ENCODE assay signal across 8 cellular contexts in the genomic region with DNA sequence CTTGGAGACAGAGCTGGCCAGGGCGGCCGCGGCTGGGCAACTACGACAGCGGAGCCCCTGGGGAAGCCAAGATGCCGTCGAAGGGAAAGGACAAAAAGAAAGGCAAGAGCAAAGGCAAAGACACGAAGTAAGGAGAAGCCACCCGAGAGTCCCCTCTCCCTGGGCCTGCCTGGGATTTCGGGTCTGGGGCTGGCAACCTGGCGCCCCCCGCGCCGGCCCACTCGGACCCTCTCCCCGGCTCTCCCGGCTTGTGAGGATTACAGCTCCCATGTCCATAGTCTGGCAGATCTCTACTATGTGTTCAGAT. TPM values are rescaled to one million over a fixed set of nuclear protein-coding genes. Genes with fewer than 3 reads are reported as not detected.
DNase-seq lines count a peak whose midpoint lies in the region; ATAC-seq, FAIRE-seq and TF ChIP-seq lines count a peak whose summit lies in the region.

No MANE protein-coding gene starts in this region.

- H3K9me3 ChIP-seq in keratinocyte (ENCODE audit: control insufficient read depth, low read depth, low read length) (no peaks in the 10 kb centered on the region), thymus (ENCODE audit: control insufficient read depth) (no peaks in the 10 kb centered on the region)

- H3K27ac Mint-ChIP-seq in activated CD4-positive, alpha-beta T cell treated with anti-CD3 and anti-CD28 coated beads, Interleukin-2, amount 10 ng/mL, durations not matched to agents 24 days and 14 days = peak overlapping the region; percentile 73
- peak overlapping the region; percentile 95 for H3K27ac Mint-ChIP-seq in activated T-helper 17 cell treated with anti-CD3 and anti-CD28 coated beads, Interleukin-2, amount 50 U/mL, for 72 hours

- H4K20me1 ChIP-seq in keratinocyte (ENCODE audit: control insufficient read depth, extremely low read depth, insufficient read depth, low read length) = no peaks in the 10 kb centered on the region

- no peak for FAIRE-seq in keratinocyte (lab: Jason Lieb, UNC)

- H3K9me3 Mint-ChIP-seq in activated CD4-positive, alpha-beta T cell treated with anti-CD3 and anti-CD28 coated beads, Interleukin-2, amount 10 ng/mL, durations not matched to agents 24 days and 14 days = no peaks in the 10 kb centered on the region
- no peaks in the 10 kb centered on the region for H3K9me3 Mint-ChIP-seq in activated T-helper 17 cell treated with anti-CD3 and anti-CD28 coated beads, Interleukin-2, amount 50 U/mL, for 72 hours

- no peaks in the 10 kb centered on the region for H3K9me1 ChIP-seq in keratinocyte (ENCODE audit: control insufficient read depth, extremely low read depth, insufficient read depth, low read length)

- H3K36me3 Mint-ChIP-seq in activated CD4-positive, alpha-beta T cell treated with anti-CD3 and anti-CD28 coated beads, Interleukin-2, amount 10 ng/mL, durations not matched to agents 24 days and 14 days (ENCODE audit: low read depth) = no peaks in the 10 kb centered on the region
- no peaks in the 10 kb centered on the region for H3K36me3 Mint-ChIP-seq in activated T-helper 17 cell treated with anti-CD3 and anti-CD28 coated beads, Interleukin-2, amount 50 U/mL, for 72 hours (ENCODE audit: low read depth)

- in situ Hi-C loops in G401 (cut with HindIII; ENCODE audit: low sequenced_read_pairs) = no loop called here

- H3K27me3 ChIP-seq in keratinocyte (ENCODE audit: control insufficient read depth, extremely low read depth, insufficient read depth, low read length) (no peaks in the 10 kb centered on the region), thymus (ENCODE audit: control insufficient read depth, insufficient read depth) (no peaks in the 10 kb centered on the region)

- intact Hi-C loops in activated CD4-positive, alpha-beta T cell treated with anti-CD3 and anti-CD28 coated beads, Interleukin-2, amount 10 ng/mL, durations not matched to agents 24 days and 14 days (cut with micrococcal nuclease) = loop anchor here (1.0 to 5.0 kb wide), 6 partner anchors 65 to 529 kb away; a partner anchor contains a TSS

- H3K4me2 ChIP-seq in keratinocyte (ENCODE audit: control insufficient read depth, extremely low read depth, insufficient read depth, low read depth, low read length) = peak overlapping the region; percentile 79

- peak overlapping the region; percentile 95 for H3K9ac ChIP-seq in keratinocyte (ENCODE audit: control insufficient read depth, extremely low read depth, insufficient read depth, low read length)

- ATAC-seq in activated T-helper 17 cell treated with anti-CD3 and anti-CD28 coated beads, Interleukin-2, amount 50 U/mL, for 72 hours (replicated peaks) = no peak

- no peaks in the 10 kb centered on the region for H3K27me3 Mint-ChIP-seq in activated CD4-positive, alpha-beta T cell treated with anti-CD3 and anti-CD28 coated beads, Interleukin-2, amount 10 ng/mL, durations not matched to agents 24 days and 14 days
- no peaks in the 10 kb centered on the region for H3K27me3 Mint-ChIP-seq in activated T-helper 17 cell treated with anti-CD3 and anti-CD28 coated beads, Interleukin-2, amount 50 U/mL, for 72 hours

- peak overlapping the region; percentile 63 for H3K27ac ChIP-seq in keratinocyte (ENCODE audit: control insufficient read depth, insufficient read depth, low read length)
- H3K27ac ChIP-seq in thymus (ENCODE audit: low read depth) = peak overlapping the region; percentile 95

- H3K79me2 ChIP-seq in keratinocyte (ENCODE audit: control insufficient read depth, insufficient read depth, low read length) = no peaks in the 10 kb centered on the region

- H3K4me3 Mint-ChIP-seq in activated CD4-positive, alpha-beta T cell treated with anti-CD3 and anti-CD28 coated beads, Interleukin-2, amount 10 ng/mL, durations not matched to agents 24 days and 14 days = peak overlapping the region; percentile 92
- peak overlapping the region; percentile 96 for H3K4me3 Mint-ChIP-seq in activated T-helper 17 cell treated with anti-CD3 and anti-CD28 coated beads, Interleukin-2, amount 50 U/mL, for 72 hours

- peak overlapping the region; percentile 78 for H2AFZ ChIP-seq in keratinocyte (ENCODE audit: control insufficient read depth, low read length)

- under 1% methylated on average over 17 of the region's 17 CpGs for WGBS in thymus

- dilution Hi-C loops in keratinocyte (cut with MboI; ENCODE audit: extremely low pct_ligation_motif_present, low sequenced_read_pairs) = no loop called here

- H3K36me3 ChIP-seq in keratinocyte (ENCODE audit: control insufficient read depth in 2 of 2, extremely low read depth in 1 of 2, insufficient read depth in 2 of 2, low read length in 2 of 2) = no peaks in the 10 kb centered on the region
- H3K36me3 ChIP-seq in thymus (ENCODE audit: control insufficient read depth, insufficient read depth) = no peaks in the 10 kb centered on the region

- H3K4me1 ChIP-seq in keratinocyte (ENCODE audit: control insufficient read depth, extremely low read depth, insufficient read depth, low read length) = peaks cover 9% of the 10 kb centered on the region
- H3K4me1 ChIP-seq in thymus (ENCODE audit: control insufficient read depth, insufficient read depth, low read length) = peaks cover 6% of the 10 kb centered on the region

- H3K4me3 ChIP-seq in keratinocyte (ENCODE audit: control insufficient read depth in 2 of 3, extremely low read depth in 1 of 3, insufficient read depth in 2 of 3, low read depth in 1 of 3, low read length in 3 of 3) (peak overlapping the region; percentile 68 to 80 (median 80)), thymus (ENCODE audit: low read length) (peak overlapping the region; percentile 69)

- peaks cover 17% of the 10 kb centered on the region for H3K4me1 Mint-ChIP-seq in activated CD4-positive, alpha-beta T cell treated with anti-CD3 and anti-CD28 coated beads, Interleukin-2, amount 10 ng/mL, durations not matched to agents 24 days and 14 days
- peaks cover 7% of the 10 kb centered on the region for H3K4me1 Mint-ChIP-seq in activated T-helper 17 cell treated with anti-CD3 and anti-CD28 coated beads, Interleukin-2, amount 50 U/mL, for 72 hours

- TF ChIP-seq CTCF in keratinocyte (optimal IDR thresholded peaks at IDR 0.05 in 1 of 3, IDR thresholded peaks at IDR 0.05 in 1 of 3, conservative IDR thresholded peaks at IDR 0.05 in 1 of 3; ENCODE audit: extremely low read depth in 1 of 3, insufficient read depth in 2 of 3, low read length in 3 of 3) = no peak

- DNase-seq in activated CD4-positive, alpha-beta T cell treated with anti-CD3 and anti-CD28 coated beads, Interleukin-2, amount 10 ng/mL, durations not matched to agents 24 days and 14 days = no peak
- no peak for DNase-seq in activated CD4-positive, alpha-beta T cell treated with anti-CD3 and anti-CD28 coated beads for 4 hours
- no peak for DNase-seq in keratinocyte (ENCODE audit: low read depth, low spot score)
- no peak for DNase-seq in G401 (ENCODE audit: low spot score)
- no peak for DNase-seq in COR-L47 (lab: John Stamatoyannopoulos, UW)
- no peak for DNase-seq in NCI-H524 treated with DMSO at 0.1 percent for 48 hours (lab: John Stamatoyannopoulos, UW)

RNA-seq across cellular contexts. Expression of a gene that starts 0.2 kb away (rescaled TPM):
- total RNA-seq in activated CD4-positive, alpha-beta T cell treated with anti-CD3 and anti-CD28 coated beads, Interleukin-2, amount 10 ng/mL, durations not matched to agents 24 days and 14 days = 0.57 and 0.72 TPM in 2 replicates
- total RNA-seq in activated T-helper 17 cell treated with anti-CD3 and anti-CD28 coated beads, Interleukin-2, amount 50 U/mL, for 72 hours = 1 to 10 TPM in 1 of 2 donors, under 1 TPM in 1; 0.91 to 1.2 TPM
- 1.9 to 3.0 TPM (median 2.7 TPM) in 3 replicates for polyA plus RNA-seq in keratinocyte
- 3.2 TPM for polyA plus RNA-seq in keratinocyte (2011; ENCODE audit: low read depth)
- 2.1 and 2.8 TPM in 2 replicates for polyA plus RNA-seq in keratinocyte (2011; cell fraction: cytosol; rRNA removed)
- 3.2 and 3.6 TPM in 2 replicates for polyA plus RNA-seq in keratinocyte (2011; cell fraction: nucleus; rRNA removed)
- 1.3 and 3.4 TPM in 2 replicates for polyA plus RNA-seq in keratinocyte (2012; ENCODE audit: low replicate concordance)
- 0.26 to 1.4 TPM in 2 of 3 replicates, not detected in the other for polyA minus RNA-seq in keratinocyte
- polyA minus RNA-seq in keratinocyte (2011; cell fraction: cytosol; rRNA and poly(A)+ RNA removed) = 4.0 TPM
- 1.3 and 1.9 TPM in 2 replicates for polyA minus RNA-seq in keratinocyte (2011; cell fraction: nucleus; rRNA and poly(A)+ RNA removed)
- 5.1 TPM for polyA plus RNA-seq in thymus
- total RNA-seq in G401 (2014; rRNA removed; shearing (Covaris generic)) = 2.5 and 4.5 TPM in 2 replicates

RNA-seq across cellular contexts. Expression of a gene that starts 0.3 kb away (rescaled TPM):
- total RNA-seq in activated CD4-positive, alpha-beta T cell treated with anti-CD3 and anti-CD28 coated beads, Interleukin-2, amount 10 ng/mL, durations not matched to agents 24 days and 14 days = 10.6 and 12.2 TPM in 2 replicates
- total RNA-seq in activated T-helper 17 cell treated with anti-CD3 and anti-CD28 coated beads, Interleukin-2, amount 50 U/mL, for 72 hours = 10 to 100 TPM in 1 of 2 donors, 1 to 10 TPM in 1; 5.6 to 10.4 TPM
- 8.7 to 10.5 TPM (median 10.4 TPM) in 3 replicates for polyA plus RNA-seq in keratinocyte
- 4.4 TPM for polyA plus RNA-seq in keratinocyte (2011; ENCODE audit: low read depth)
- 8.7 and 14.3 TPM in 2 replicates for polyA plus RNA-seq in keratinocyte (2011; cell fraction: cytosol; rRNA removed)
- 15.5 and 16.9 TPM in 2 replicates for polyA plus RNA-seq in keratinocyte (2011; cell fraction: nucleus; rRNA removed)
- 6.0 and 7.9 TPM in 2 replicates for polyA plus RNA-seq in keratinocyte (2012; ENCODE audit: low replicate concordance)
- 5.6 to 13.6 TPM (median 8.6 TPM) in 3 replicates for polyA minus RNA-seq in keratinocyte
- 9.0 TPM for polyA minus RNA-seq in keratinocyte (2011; cell fraction: cytosol; rRNA and poly(A)+ RNA removed)
- polyA minus RNA-seq in keratinocyte (2011; cell fraction: nucleus; rRNA and poly(A)+ RNA removed) = 7.9 and 12.8 TPM in 2 replicates
- 6.2 TPM for polyA plus RNA-seq in thymus
- total RNA-seq in G401 (2014; rRNA removed; shearing (Covaris generic)) = 4.9 and 8.1 TPM in 2 replicates
